ENCODE assay signal across 13 cellular contexts in the genomic region with DNA sequence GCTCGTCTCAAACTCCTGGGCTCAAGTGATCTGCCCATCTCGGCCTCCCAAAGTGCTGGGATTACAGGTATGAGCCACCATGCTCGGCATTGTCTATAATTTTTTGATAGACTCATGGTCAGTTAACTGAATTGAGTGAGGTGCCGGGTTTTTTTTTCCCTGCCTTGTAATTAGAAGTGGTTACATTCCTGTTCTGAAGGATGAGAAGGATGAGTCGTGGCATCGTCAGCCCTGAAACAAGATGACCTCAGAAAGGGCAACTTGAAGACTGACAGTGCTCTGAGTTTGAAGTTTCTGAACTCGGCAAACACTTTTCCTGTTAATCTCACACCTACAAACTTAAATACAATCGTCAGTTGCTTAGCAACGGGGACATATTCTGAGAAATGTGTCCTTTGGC.
"Had no signal": no experiment of that assay in that cellular context is flagged by ENCODE, and none has a peak within 500 bp of the region (broad histone marks: within the 10 kb centered on the region; RNA-seq: fewer than 3 reads in every experiment).

No MANE protein-coding gene starts in this region.

- H3K4me2 ChIP-seq: neural progenitor cell had no signal

- DNase-seq: activated CD4-positive, alpha-beta T cell treated with anti-CD3 and anti-CD28 coated beads, Interleukin-2, amount 10 ng/mL, durations not matched to agents 7 days and 5 days; activated CD4-positive, CD25-positive, alpha-beta regulatory T cell; activated effector memory CD4-positive, alpha-beta T cell treated with Interleukin-2 at 50 U/mL for 16 hours; activated T-cell treated with anti-CD3 and anti-CD28 coated beads, Interleukin-2, amount 50 U/mL, for 1 hour; aorta; effector CD4-positive, alpha-beta T cell; gastrocnemius medialis; pancreas; stimulated activated CD4-positive, alpha-beta T cell treated with anti-CD3 and anti-CD28 coated beads, Interleukin-4, amount 100 ng/mL, for 1 hour; stimulated activated CD8-positive, alpha-beta memory T cell treated with anti-CD3 and anti-CD28 coated beads, Interleukin-4, amount 100 ng/mL, for 48 hours; T-helper 2 cell; upper lobe of right lung had no signal

- H3K27me3 ChIP-seq: neural progenitor cell, upper lobe of right lung had no signal

- H3K9ac ChIP-seq: neural progenitor cell had no signal

- H3K36me3 ChIP-seq: gastrocnemius medialis, neural progenitor cell, pancreas, upper lobe of right lung had no signal

- ATAC-seq: gastrocnemius medialis, pancreas, upper lobe of right lung had no signal

- H3K27ac ChIP-seq: gastrocnemius medialis, neural progenitor cell, pancreas, upper lobe of right lung had no signal

- H3K9me3 ChIP-seq: gastrocnemius medialis, pancreas, upper lobe of right lung had no signal

- H3K4me1 ChIP-seq: gastrocnemius medialis, pancreas, upper lobe of right lung had no signal

- H3K4me3 ChIP-seq: gastrocnemius medialis, neural progenitor cell, pancreas, upper lobe of right lung had no signal

- H2AFZ ChIP-seq: neural progenitor cell had no signal
